ENCODE assay signal across 2 cellular contexts in the genomic region with DNA sequence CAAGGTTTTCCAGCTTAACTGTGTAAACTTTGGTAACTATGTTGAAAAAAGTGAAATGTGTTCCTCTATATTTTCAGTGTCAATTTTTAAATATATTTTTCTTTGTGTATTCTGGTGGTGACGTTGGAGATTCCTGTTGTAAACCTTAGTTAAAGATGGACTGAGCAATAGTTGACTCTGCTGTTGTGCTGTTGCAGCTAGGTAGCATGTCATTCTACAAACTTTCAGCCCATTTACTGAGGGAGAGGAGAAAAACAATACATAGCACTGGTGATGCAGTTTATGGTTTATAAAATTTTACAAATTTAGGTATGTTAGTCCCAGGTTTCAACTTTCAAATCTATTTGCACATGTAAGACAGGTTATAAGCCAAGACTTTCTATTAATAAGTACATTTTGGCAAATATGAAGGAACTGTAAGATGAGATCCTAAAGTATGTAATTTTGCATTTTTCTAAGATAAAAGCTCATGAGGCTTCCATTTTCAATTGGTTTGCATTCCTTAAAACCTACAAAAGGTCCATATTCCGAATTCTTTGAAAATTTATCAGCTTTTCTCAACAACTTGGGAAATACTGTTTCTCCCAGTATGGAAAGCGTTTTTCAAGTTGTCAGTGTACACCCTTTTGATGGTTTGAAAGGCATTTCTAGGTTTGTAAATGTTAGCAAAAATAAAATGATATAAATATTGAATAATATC.
TF ChIP-seq lines count a peak whose summit lies in the region.

No MANE protein-coding gene starts in this region.

TF ChIP-seq in SK-N-SH, 30 proteins besides CTCF, POLR2A, EP300 and RAD21 (continued from another document):
- TF ChIP-seq, protein P1, sequence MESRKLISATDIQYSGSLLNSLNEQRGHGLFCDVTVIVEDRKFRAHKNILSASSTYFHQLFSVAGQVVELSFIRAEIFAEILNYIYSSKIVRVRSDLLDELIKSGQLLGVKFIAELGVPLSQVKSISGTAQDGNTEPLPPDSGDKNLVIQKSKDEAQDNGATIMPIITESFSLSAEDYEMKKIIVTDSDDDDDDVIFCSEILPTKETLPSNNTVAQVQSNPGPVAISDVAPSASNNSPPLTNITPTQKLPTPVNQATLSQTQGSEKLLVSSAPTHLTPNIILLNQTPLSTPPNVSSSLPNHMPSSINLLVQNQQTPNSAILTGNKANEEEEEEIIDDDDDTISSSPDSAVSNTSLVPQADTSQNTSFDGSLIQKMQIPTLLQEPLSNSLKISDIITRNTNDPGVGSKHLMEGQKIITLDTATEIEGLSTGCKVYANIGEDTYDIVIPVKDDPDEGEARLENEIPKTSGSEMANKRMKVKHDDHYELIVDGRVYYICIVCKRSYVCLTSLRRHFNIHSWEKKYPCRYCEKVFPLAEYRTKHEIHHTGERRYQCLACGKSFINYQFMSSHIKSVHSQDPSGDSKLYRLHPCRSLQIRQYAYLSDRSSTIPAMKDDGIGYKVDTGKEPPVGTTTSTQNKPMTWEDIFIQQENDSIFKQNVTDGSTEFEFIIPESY (IDR thresholded peaks at IDR 0.05; ENCODE audit: borderline replicate concordance, low read depth): no peak
- no peak for TF ChIP-seq FOXJ3 (CRISPR knock-in tag; IDR thresholded peaks at IDR 0.05)
- TF ChIP-seq ELF1 (IDR thresholded peaks at IDR 0.05): no peak
- no peak for TF ChIP-seq MEF2A (IDR thresholded peaks at IDR 0.05; ENCODE audit: borderline replicate concordance, low read depth)
- TF ChIP-seq, protein P2, sequence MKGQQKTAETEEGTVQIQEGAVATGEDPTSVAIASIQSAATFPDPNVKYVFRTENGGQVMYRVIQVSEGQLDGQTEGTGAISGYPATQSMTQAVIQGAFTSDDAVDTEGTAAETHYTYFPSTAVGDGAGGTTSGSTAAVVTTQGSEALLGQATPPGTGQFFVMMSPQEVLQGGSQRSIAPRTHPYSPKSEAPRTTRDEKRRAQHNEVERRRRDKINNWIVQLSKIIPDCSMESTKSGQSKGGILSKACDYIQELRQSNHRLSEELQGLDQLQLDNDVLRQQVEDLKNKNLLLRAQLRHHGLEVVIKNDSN (IDR thresholded peaks at IDR 0.05; ENCODE audit: borderline replicate concordance, low read depth): no peak
- TF ChIP-seq, protein P3, sequence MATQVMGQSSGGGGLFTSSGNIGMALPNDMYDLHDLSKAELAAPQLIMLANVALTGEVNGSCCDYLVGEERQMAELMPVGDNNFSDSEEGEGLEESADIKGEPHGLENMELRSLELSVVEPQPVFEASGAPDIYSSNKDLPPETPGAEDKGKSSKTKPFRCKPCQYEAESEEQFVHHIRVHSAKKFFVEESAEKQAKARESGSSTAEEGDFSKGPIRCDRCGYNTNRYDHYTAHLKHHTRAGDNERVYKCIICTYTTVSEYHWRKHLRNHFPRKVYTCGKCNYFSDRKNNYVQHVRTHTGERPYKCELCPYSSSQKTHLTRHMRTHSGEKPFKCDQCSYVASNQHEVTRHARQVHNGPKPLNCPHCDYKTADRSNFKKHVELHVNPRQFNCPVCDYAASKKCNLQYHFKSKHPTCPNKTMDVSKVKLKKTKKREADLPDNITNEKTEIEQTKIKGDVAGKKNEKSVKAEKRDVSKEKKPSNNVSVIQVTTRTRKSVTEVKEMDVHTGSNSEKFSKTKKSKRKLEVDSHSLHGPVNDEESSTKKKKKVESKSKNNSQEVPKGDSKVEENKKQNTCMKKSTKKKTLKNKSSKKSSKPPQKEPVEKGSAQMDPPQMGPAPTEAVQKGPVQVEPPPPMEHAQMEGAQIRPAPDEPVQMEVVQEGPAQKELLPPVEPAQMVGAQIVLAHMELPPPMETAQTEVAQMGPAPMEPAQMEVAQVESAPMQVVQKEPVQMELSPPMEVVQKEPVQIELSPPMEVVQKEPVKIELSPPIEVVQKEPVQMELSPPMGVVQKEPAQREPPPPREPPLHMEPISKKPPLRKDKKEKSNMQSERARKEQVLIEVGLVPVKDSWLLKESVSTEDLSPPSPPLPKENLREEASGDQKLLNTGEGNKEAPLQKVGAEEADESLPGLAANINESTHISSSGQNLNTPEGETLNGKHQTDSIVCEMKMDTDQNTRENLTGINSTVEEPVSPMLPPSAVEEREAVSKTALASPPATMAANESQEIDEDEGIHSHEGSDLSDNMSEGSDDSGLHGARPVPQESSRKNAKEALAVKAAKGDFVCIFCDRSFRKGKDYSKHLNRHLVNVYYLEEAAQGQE (IDR thresholded peaks at IDR 0.05; ENCODE audit: low read depth, low read length): no peak
- no peak for TF ChIP-seq RFX5 (IDR thresholded peaks at IDR 0.05; ENCODE audit: low read length)
- TF ChIP-seq NFIC (IDR thresholded peaks at IDR 0.05; ENCODE audit: borderline replicate concordance): no peak
- no peak for TF ChIP-seq NRF1 (IDR thresholded peaks at IDR 0.05; ENCODE audit: low read depth, low read length)
- TF ChIP-seq MXI1 (IDR thresholded peaks at IDR 0.05; ENCODE audit: low read depth, low read length): no peak
- no peak for TF ChIP-seq TAF1 (IDR thresholded peaks at IDR 0.05; ENCODE audit: borderline replicate concordance, low read depth, low read length)
- TF ChIP-seq GABPA (IDR thresholded peaks at IDR 0.05; ENCODE audit: low read depth): no peak
- no peak for TF ChIP-seq RXRA (IDR thresholded peaks at IDR 0.05; ENCODE audit: borderline replicate concordance, low read depth)
- no peak for TF ChIP-seq TCF12 (IDR thresholded peaks at IDR 0.05)
- TF ChIP-seq YY1 (IDR thresholded peaks at IDR 0.05; ENCODE audit: low read depth): no peak

TF ChIP-seq in SK-N-SH treated with all-trans-retinoic acid at 6 μM for 48 hours, 23 proteins besides CTCF, POLR2A, EP300 and RAD21 (continued from another document):
- TF ChIP-seq, protein P4, sequence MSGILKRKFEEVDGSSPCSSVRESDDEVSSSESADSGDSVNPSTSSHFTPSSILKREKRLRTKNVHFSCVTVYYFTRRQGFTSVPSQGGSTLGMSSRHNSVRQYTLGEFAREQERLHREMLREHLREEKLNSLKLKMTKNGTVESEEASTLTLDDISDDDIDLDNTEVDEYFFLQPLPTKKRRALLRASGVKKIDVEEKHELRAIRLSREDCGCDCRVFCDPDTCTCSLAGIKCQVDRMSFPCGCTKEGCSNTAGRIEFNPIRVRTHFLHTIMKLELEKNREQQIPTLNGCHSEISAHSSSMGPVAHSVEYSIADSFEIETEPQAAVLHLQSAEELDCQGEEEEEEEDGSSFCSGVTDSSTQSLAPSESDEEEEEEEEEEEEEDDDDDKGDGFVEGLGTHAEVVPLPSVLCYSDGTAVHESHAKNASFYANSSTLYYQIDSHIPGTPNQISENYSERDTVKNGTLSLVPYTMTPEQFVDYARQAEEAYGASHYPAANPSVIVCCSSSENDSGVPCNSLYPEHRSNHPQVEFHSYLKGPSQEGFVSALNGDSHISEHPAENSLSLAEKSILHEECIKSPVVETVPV (CRISPR knock-in tag; IDR thresholded peaks at IDR 0.05): no peak
- TF ChIP-seq ZNF70 (CRISPR knock-in tag; IDR thresholded peaks at IDR 0.05) (no peak), GLIS3 (CRISPR knock-in tag; IDR thresholded peaks at IDR 0.05) (no peak)
